18 cellular contexts compared by ENCODE assay signal in the genomic region with DNA sequence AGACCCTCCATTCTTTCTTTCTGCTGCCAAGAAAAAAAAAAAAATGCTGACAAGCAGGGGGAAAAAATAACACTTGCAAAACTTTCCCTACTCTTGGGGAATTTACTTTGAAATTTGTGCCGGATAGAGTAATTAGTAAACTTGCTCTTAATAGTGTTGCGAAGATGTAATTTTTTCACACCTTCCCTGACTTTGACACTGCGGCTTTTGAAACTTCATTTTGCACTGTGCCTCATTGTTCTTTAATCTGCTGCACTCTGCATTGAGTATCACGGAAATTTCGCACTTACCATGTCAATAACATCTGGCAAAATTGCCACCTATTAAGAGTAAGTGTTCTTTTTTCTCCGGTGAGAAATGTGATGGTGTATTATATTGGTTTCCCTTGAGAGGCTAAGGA.
DNase-seq lines count a peak whose midpoint lies in the region; ATAC-seq and TF ChIP-seq lines count a peak whose summit lies in the region.
"Had no signal": no experiment of that assay in that cellular context is flagged by ENCODE, and none has a peak within 500 bp of the region (broad histone marks: within the 10 kb centered on the region; RNA-seq: fewer than 3 reads in every experiment).

No MANE protein-coding gene starts in this region.

- intact Hi-C loops in CD8-positive, alpha-beta T cell (cut with DNase I, micrococcal nuclease): no loop called here

- no peak overlapping the region for H3K27ac Mint-ChIP-seq in CD8-positive, alpha-beta T cell
- peak overlapping the region; percentile 76 to 90 (median 80) for H3K27ac Mint-ChIP-seq in immature natural killer cell
- H3K27ac Mint-ChIP-seq in stimulated activated effector memory CD8-positive, alpha-beta T cell treated with anti-CD3 and anti-CD28 coated beads, Interleukin-12 subunit alpha, Interleukin-12 subunit beta, amount 100 ng/mL, for 72 hours: no peak overlapping the region
- H3K27ac Mint-ChIP-seq: B cell; CD4-positive, alpha-beta memory T cell had no signal

- no peak for TF ChIP-seq CTCF in CD8-positive, alpha-beta T cell (IDR thresholded peaks at IDR 0.05)

- no peak for DNase-seq in CD8-positive, alpha-beta T cell
- peak; percentile 3 for DNase-seq in NCI-H1436 treated with DMSO at 0.1 percent for 48 hours (lab: John Stamatoyannopoulos, UW)
- peak; percentile 57 to 66 (median 62) for DNase-seq in immature natural killer cell
- no peak for DNase-seq in stimulated activated effector memory CD8-positive, alpha-beta T cell treated with anti-CD3 and anti-CD28 coated beads, Interleukin-12 subunit alpha, Interleukin-12 subunit beta, amount 100 ng/mL, for 72 hours (ENCODE audit: low spot score in 2 of 2)
- no peak for DNase-seq in nucleus accumbens (lab: John Stamatoyannopoulos, UW)
- DNase-seq: ACHN; C1 segment of cervical spinal cord; Caco-2; CD4-positive, alpha-beta memory T cell; DMS53; GF-D8; GM23248; H7 had no signal

- no peaks in the 10 kb centered on the region for H3K27me3 Mint-ChIP-seq in CD8-positive, alpha-beta T cell (ENCODE audit: low read depth)
- peaks cover 0 to 4% (median 1%) of the 10 kb centered on the region in 3 donors for H3K27me3 Mint-ChIP-seq in immature natural killer cell (ENCODE audit: low read depth in 3 of 3)
- H3K27me3 Mint-ChIP-seq: B cell; CD4-positive, alpha-beta memory T cell had no signal

- no peak overlapping the region for H3K4me3 Mint-ChIP-seq in CD8-positive, alpha-beta T cell
- peak overlapping the region; percentile 30 to 76 (median 56) for H3K4me3 Mint-ChIP-seq in immature natural killer cell
- no peak overlapping the region for H3K4me3 Mint-ChIP-seq in stimulated activated effector memory CD8-positive, alpha-beta T cell treated with anti-CD3 and anti-CD28 coated beads, Interleukin-12 subunit alpha, Interleukin-12 subunit beta, amount 100 ng/mL, for 72 hours
- H3K4me3 Mint-ChIP-seq: B cell; CD4-positive, alpha-beta memory T cell had no signal

- no peaks in the 10 kb centered on the region for H3K36me3 ChIP-seq in CD8-positive, alpha-beta T cell (ENCODE audit: insufficient read depth, low read length)

- peaks cover 3% of the 10 kb centered on the region for H3K4me1 Mint-ChIP-seq in CD8-positive, alpha-beta T cell (ENCODE audit: low read depth)
- peaks cover 42 to 61% of the 10 kb centered on the region in 2 donors for H3K4me1 Mint-ChIP-seq in immature natural killer cell
- peaks cover 22% of the 10 kb centered on the region for H3K4me1 Mint-ChIP-seq in stimulated activated effector memory CD8-positive, alpha-beta T cell treated with anti-CD3 and anti-CD28 coated beads, Interleukin-12 subunit alpha, Interleukin-12 subunit beta, amount 100 ng/mL, for 72 hours
- H3K4me1 Mint-ChIP-seq: B cell had no signal

- POLR2A ChIA-PET in CD8-positive, alpha-beta T cell (lab: Charles Lee): interaction anchor here (1.1 kb wide), 1 partner anchor 14 kb away, joined by 3 read pairs; no protein-coding TSS in a partner anchor

- no peaks in the 10 kb centered on the region for H3K9me3 Mint-ChIP-seq in CD8-positive, alpha-beta T cell
- peaks cover 0 to 1% (median 0%) of the 10 kb centered on the region in 6 donors for H3K9me3 Mint-ChIP-seq in immature natural killer cell
- no peaks in the 10 kb centered on the region for H3K9me3 Mint-ChIP-seq in stimulated activated effector memory CD8-positive, alpha-beta T cell treated with anti-CD3 and anti-CD28 coated beads, Interleukin-12 subunit alpha, Interleukin-12 subunit beta, amount 100 ng/mL, for 72 hours
- H3K9me3 Mint-ChIP-seq: CD4-positive, alpha-beta memory T cell had no signal

- no peaks in the 10 kb centered on the region for H3K36me3 Mint-ChIP-seq in CD8-positive, alpha-beta T cell
- H3K36me3 Mint-ChIP-seq in immature natural killer cell: peaks cover 0 to 9% (median 4%) of the 10 kb centered on the region in 3 donors
- H3K36me3 Mint-ChIP-seq in stimulated activated effector memory CD8-positive, alpha-beta T cell treated with anti-CD3 and anti-CD28 coated beads, Interleukin-12 subunit alpha, Interleukin-12 subunit beta, amount 100 ng/mL, for 72 hours: no peaks in the 10 kb centered on the region
- H3K36me3 Mint-ChIP-seq: CD4-positive, alpha-beta memory T cell had no signal

- ATAC-seq in CD8-positive, alpha-beta T cell: peak; percentile 76
- peak; percentile 34 for ATAC-seq in stimulated activated effector memory CD8-positive, alpha-beta T cell treated with anti-CD3 and anti-CD28 coated beads, Interleukin-12 subunit alpha, Interleukin-12 subunit beta, amount 100 ng/mL, for 72 hours
- ATAC-seq in HG02852 (IDR thresholded peaks at IDR 0.05; ENCODE audit: unreplicated experiment): no peak
- no peak for ATAC-seq in GM21529 (IDR thresholded peaks at IDR 0.05; ENCODE audit: unreplicated experiment)
- ATAC-seq: HepG2 had no signal

- CTCF ChIA-PET in CD8-positive, alpha-beta T cell (lab: Charles Lee): no interaction called here

- no peaks in the 10 kb centered on the region for H3K27me3 ChIP-seq in CD8-positive, alpha-beta T cell (ENCODE audit: insufficient read depth, low read length)

- H3K9me3 ChIP-seq in CD8-positive, alpha-beta T cell (ENCODE audit: low read length): no peaks in the 10 kb centered on the region
- H3K9me3 ChIP-seq: Caco-2 had no signal

- no peaks in the 10 kb centered on the region for H3K4me1 ChIP-seq in CD8-positive, alpha-beta T cell (ENCODE audit: insufficient read depth, low read length)
- H3K4me1 ChIP-seq: Caco-2 had no signal

- H3K4me3 ChIP-seq in CD8-positive, alpha-beta T cell (ENCODE audit: low read depth, low read length): no peak overlapping the region
- H3K4me3 ChIP-seq: GM23248 had no signal

- H3K27ac ChIP-seq in CD8-positive, alpha-beta T cell (ENCODE audit: low read depth, low read length): no peak overlapping the region
- H3K27ac ChIP-seq: GM23248, KMS-11 had no signal

Comparison
In these comparisons a context has a peak if more than half of its experiments do, and no peak if none do; other contexts are left out.
1. ATAC-seq: peak in CD8-positive, alpha-beta T cell (single experiment) and stimulated activated effector memory CD8-positive, alpha-beta T cell treated with anti-CD3 and anti-CD28 coated beads, Interleukin-12 subunit alpha, Interleukin-12 subunit beta, amount 100 ng/mL, for 72 hours (single experiment); none in HG02852 (single experiment) and GM21529 (single experiment).
2. DNase-seq: peak in NCI-H1436 treated with DMSO at 0.1 percent for 48 hours (single experiment) and immature natural killer cell (3 of 3); none in CD8-positive, alpha-beta T cell (0 of 7), stimulated activated effector memory CD8-positive, alpha-beta T cell treated with anti-CD3 and anti-CD28 coated beads, Interleukin-12 subunit alpha, Interleukin-12 subunit beta, amount 100 ng/mL, for 72 hours (0 of 2) and nucleus accumbens (0 of 56).
3. H3K27ac Mint-ChIP-seq: peak in immature natural killer cell (6 of 6); none in CD8-positive, alpha-beta T cell (single experiment) and stimulated activated effector memory CD8-positive, alpha-beta T cell treated with anti-CD3 and anti-CD28 coated beads, Interleukin-12 subunit alpha, Interleukin-12 subunit beta, amount 100 ng/mL, for 72 hours (single experiment).
4. H3K4me3 Mint-ChIP-seq: peak in immature natural killer cell (5 of 5); none in CD8-positive, alpha-beta T cell (single experiment) and stimulated activated effector memory CD8-positive, alpha-beta T cell treated with anti-CD3 and anti-CD28 coated beads, Interleukin-12 subunit alpha, Interleukin-12 subunit beta, amount 100 ng/mL, for 72 hours (single experiment).